In the genomic region with DNA sequence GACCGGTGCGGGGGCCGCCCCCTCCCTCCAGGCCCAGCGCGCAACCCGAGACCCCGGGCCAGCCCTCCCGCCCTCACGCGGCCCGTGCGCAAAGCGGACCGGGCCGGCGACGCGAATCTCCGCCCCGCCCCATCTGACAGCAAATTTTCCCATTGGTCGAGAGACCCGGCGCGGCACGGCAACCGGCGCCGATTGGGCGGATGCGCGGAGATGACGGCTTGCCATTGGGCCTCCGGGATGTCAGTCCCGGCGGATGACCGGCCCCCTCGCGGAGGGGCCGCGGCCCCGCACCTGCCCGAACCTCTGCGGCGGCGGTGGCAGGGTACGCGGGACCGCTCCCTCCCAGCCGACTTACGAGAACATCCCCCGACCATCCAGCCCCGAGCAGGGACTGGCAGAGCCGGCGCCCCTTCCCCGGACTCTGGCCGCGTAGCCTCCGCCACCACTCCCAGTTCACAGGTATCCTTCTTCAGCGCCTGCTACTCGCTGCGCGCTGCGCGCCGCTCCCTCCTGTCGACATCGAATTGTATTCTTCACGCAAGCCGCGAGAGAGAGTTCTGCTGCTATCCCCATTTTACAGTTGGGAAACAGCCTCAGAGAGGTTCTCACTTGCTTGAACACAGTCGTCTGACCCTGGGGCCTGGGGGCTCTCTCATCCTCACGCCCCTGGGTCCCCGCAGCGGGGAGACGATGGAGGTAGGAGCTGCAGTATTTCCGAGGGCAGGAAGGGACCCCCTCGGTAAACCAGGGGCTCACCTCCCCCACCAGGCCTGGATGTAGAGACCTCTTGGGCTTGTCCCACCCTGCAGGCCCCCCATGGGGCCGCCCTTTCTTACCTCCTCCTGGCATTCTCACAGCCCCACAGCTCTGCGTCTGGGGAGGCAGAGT, we compare ENCODE assay signal across 1 cellular context.
TF ChIP-seq lines count a peak whose summit lies in the region.

A gene with protein sequence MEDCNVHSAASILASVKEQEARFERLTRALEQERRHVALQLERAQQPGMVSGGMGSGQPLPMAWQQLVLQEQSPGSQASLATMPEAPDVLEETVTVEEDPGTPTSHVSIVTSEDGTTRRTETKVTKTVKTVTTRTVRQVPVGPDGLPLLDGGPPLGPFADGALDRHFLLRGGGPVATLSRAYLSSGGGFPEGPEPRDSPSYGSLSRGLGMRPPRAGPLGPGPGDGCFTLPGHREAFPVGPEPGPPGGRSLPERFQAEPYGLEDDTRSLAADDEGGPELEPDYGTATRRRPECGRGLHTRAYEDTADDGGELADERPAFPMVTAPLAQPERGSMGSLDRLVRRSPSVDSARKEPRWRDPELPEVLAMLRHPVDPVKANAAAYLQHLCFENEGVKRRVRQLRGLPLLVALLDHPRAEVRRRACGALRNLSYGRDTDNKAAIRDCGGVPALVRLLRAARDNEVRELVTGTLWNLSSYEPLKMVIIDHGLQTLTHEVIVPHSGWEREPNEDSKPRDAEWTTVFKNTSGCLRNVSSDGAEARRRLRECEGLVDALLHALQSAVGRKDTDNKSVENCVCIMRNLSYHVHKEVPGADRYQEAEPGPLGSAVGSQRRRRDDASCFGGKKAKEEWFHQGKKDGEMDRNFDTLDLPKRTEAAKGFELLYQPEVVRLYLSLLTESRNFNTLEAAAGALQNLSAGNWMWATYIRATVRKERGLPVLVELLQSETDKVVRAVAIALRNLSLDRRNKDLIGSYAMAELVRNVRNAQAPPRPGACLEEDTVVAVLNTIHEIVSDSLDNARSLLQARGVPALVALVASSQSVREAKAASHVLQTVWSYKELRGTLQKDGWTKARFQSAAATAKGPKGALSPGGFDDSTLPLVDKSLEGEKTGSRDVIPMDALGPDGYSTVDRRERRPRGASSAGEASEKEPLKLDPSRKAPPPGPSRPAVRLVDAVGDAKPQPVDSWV (minus strand): TSS at position 90 of the 888 bp plus-strand sequence. CDS start 26,029 bp downstream, outside the sequence.

TF ChIP-seq in HepG2, 621 proteins besides CTCF, POLR2A, EP300 and RAD21 (continued from another document and continues in another):
- TF ChIP-seq, protein P1, sequence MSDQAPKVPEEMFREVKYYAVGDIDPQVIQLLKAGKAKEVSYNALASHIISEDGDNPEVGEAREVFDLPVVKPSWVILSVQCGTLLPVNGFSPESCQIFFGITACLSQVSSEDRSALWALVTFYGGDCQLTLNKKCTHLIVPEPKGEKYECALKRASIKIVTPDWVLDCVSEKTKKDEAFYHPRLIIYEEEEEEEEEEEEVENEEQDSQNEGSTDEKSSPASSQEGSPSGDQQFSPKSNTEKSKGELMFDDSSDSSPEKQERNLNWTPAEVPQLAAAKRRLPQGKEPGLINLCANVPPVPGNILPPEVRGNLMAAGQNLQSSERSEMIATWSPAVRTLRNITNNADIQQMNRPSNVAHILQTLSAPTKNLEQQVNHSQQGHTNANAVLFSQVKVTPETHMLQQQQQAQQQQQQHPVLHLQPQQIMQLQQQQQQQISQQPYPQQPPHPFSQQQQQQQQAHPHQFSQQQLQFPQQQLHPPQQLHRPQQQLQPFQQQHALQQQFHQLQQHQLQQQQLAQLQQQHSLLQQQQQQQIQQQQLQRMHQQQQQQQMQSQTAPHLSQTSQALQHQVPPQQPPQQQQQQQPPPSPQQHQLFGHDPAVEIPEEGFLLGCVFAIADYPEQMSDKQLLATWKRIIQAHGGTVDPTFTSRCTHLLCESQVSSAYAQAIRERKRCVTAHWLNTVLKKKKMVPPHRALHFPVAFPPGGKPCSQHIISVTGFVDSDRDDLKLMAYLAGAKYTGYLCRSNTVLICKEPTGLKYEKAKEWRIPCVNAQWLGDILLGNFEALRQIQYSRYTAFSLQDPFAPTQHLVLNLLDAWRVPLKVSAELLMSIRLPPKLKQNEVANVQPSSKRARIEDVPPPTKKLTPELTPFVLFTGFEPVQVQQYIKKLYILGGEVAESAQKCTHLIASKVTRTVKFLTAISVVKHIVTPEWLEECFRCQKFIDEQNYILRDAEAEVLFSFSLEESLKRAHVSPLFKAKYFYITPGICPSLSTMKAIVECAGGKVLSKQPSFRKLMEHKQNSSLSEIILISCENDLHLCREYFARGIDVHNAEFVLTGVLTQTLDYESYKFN (CRISPR knock-in tag; conservative IDR thresholded peaks at IDR 0.05): no peak
- TF ChIP-seq ZFP90 (CRISPR knock-in tag; IDR thresholded peaks at IDR 0.05; ENCODE audit: borderline replicate concordance): 0 out of 2 replicates have a peak, but pooled peaks have one; percentile 72
- TF ChIP-seq YY1 (IDR thresholded peaks at IDR 0.05; ENCODE audit: insufficient read depth, insufficient replicate concordance, low read depth, low read length): peak; percentile 52
- TF ChIP-seq GFI1 (CRISPR knock-in tag; IDR thresholded peaks at IDR 0.05; ENCODE audit: borderline replicate concordance): no peak
- no peak for TF ChIP-seq KLF11 (CRISPR knock-in tag; IDR thresholded peaks at IDR 0.05)
- TF ChIP-seq MEF2D (CRISPR knock-in tag; IDR thresholded peaks at IDR 0.05): no peak
- TF ChIP-seq ZNF274 (CRISPR knock-in tag; IDR thresholded peaks at IDR 0.05): no peak
- no peak for TF ChIP-seq SMYD3 (CRISPR knock-in tag; IDR thresholded peaks at IDR 0.05)
- no peak for TF ChIP-seq ZIK1 (CRISPR knock-in tag; IDR thresholded peaks at IDR 0.05; ENCODE audit: borderline replicate concordance, low read depth)
- no peak for TF ChIP-seq MZF1 (CRISPR knock-in tag; IDR thresholded peaks at IDR 0.05; ENCODE audit: borderline replicate concordance)
- TF ChIP-seq ZNF468 (CRISPR knock-in tag; IDR thresholded peaks at IDR 0.05): peak; percentile 61; the same call in 1 of the 2 replicates
- TF ChIP-seq NFIC (IDR thresholded peaks at IDR 0.05; ENCODE audit: low read length): no peak
- no peak for TF ChIP-seq ZNF737 (CRISPR knock-in tag; IDR thresholded peaks at IDR 0.05; ENCODE audit: borderline replicate concordance)
- TF ChIP-seq ELF1 (CRISPR knock-in tag; IDR thresholded peaks at IDR 0.05): peak; percentile 12; the same call in 1 of the 2 replicates
- TF ChIP-seq, protein P2, sequence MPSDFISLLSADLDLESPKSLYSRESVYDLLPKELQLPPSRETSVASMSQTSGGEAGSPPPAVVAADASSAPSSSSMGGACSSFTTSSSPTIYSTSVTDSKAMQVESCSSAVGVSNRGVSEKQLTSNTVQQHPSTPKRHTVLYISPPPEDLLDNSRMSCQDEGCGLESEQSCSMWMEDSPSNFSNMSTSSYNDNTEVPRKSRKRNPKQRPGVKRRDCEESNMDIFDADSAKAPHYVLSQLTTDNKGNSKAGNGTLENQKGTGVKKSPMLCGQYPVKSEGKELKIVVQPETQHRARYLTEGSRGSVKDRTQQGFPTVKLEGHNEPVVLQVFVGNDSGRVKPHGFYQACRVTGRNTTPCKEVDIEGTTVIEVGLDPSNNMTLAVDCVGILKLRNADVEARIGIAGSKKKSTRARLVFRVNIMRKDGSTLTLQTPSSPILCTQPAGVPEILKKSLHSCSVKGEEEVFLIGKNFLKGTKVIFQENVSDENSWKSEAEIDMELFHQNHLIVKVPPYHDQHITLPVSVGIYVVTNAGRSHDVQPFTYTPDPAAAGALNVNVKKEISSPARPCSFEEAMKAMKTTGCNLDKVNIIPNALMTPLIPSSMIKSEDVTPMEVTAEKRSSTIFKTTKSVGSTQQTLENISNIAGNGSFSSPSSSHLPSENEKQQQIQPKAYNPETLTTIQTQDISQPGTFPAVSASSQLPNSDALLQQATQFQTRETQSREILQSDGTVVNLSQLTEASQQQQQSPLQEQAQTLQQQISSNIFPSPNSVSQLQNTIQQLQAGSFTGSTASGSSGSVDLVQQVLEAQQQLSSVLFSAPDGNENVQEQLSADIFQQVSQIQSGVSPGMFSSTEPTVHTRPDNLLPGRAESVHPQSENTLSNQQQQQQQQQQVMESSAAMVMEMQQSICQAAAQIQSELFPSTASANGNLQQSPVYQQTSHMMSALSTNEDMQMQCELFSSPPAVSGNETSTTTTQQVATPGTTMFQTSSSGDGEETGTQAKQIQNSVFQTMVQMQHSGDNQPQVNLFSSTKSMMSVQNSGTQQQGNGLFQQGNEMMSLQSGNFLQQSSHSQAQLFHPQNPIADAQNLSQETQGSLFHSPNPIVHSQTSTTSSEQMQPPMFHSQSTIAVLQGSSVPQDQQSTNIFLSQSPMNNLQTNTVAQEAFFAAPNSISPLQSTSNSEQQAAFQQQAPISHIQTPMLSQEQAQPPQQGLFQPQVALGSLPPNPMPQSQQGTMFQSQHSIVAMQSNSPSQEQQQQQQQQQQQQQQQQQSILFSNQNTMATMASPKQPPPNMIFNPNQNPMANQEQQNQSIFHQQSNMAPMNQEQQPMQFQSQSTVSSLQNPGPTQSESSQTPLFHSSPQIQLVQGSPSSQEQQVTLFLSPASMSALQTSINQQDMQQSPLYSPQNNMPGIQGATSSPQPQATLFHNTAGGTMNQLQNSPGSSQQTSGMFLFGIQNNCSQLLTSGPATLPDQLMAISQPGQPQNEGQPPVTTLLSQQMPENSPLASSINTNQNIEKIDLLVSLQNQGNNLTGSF (CRISPR knock-in tag; IDR thresholded peaks at IDR 0.05): no peak
- no peak for TF ChIP-seq GATAD1 (CRISPR knock-in tag; IDR thresholded peaks at IDR 0.05)
- no peak for TF ChIP-seq MXD4 (CRISPR knock-in tag; IDR thresholded peaks at IDR 0.05)
- TF ChIP-seq NR2F1 (CRISPR knock-in tag; IDR thresholded peaks at IDR 0.05): no peak
- no peak for TF ChIP-seq TGIF2 (CRISPR knock-in tag; IDR thresholded peaks at IDR 0.05)
- no peak for TF ChIP-seq CC2D1A (CRISPR knock-in tag; IDR thresholded peaks at IDR 0.05)
- TF ChIP-seq, protein P3, sequence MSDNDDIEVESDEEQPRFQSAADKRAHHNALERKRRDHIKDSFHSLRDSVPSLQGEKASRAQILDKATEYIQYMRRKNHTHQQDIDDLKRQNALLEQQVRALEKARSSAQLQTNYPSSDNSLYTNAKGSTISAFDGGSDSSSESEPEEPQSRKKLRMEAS (IDR thresholded peaks at IDR 0.05): peak; percentile 57; the same call in 1 of the 2 replicates
- 0 out of 2 replicates have a peak, but pooled peaks have one; percentile 44 for TF ChIP-seq MAZ (IDR thresholded peaks at IDR 0.05; ENCODE audit: borderline replicate concordance, low read depth, low read length)
- TF ChIP-seq MAZ (CRISPR knock-in tag; IDR thresholded peaks at IDR 0.05; ENCODE audit: low read depth): peak; percentile 83; the same call in 1 of the 2 replicates
- no peak for TF ChIP-seq PHF5A (CRISPR knock-in tag; IDR thresholded peaks at IDR 0.05; ENCODE audit: low read depth, unreplicated experiment)
- TF ChIP-seq KAT2B (IDR thresholded peaks at IDR 0.05; ENCODE audit: borderline replicate concordance, low read depth, low read length): no peak
- TF ChIP-seq STAT5B (CRISPR knock-in tag; IDR thresholded peaks at IDR 0.05): no peak
- no peak for TF ChIP-seq NCOA1 (CRISPR knock-in tag; IDR thresholded peaks at IDR 0.05)
- TF ChIP-seq AGO2 (optimal IDR thresholded peaks at IDR 0.05; ENCODE audit: low read depth, low read length): no peak
- TF ChIP-seq GABPB1 (CRISPR knock-in tag; IDR thresholded peaks at IDR 0.05): peak; percentile 53; the same call in 1 of the 2 replicates
- TF ChIP-seq, protein P4, sequence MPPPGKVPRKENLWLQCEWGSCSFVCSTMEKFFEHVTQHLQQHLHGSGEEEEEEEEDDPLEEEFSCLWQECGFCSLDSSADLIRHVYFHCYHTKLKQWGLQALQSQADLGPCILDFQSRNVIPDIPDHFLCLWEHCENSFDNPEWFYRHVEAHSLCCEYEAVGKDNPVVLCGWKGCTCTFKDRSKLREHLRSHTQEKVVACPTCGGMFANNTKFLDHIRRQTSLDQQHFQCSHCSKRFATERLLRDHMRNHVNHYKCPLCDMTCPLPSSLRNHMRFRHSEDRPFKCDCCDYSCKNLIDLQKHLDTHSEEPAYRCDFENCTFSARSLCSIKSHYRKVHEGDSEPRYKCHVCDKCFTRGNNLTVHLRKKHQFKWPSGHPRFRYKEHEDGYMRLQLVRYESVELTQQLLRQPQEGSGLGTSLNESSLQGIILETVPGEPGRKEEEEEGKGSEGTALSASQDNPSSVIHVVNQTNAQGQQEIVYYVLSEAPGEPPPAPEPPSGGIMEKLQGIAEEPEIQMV (CRISPR knock-in tag; IDR thresholded peaks at IDR 0.05; ENCODE audit: low read depth): peak; percentile 87
- TF ChIP-seq FOXK2 (IDR thresholded peaks at IDR 0.05): no peak
- TF ChIP-seq, protein P5, sequence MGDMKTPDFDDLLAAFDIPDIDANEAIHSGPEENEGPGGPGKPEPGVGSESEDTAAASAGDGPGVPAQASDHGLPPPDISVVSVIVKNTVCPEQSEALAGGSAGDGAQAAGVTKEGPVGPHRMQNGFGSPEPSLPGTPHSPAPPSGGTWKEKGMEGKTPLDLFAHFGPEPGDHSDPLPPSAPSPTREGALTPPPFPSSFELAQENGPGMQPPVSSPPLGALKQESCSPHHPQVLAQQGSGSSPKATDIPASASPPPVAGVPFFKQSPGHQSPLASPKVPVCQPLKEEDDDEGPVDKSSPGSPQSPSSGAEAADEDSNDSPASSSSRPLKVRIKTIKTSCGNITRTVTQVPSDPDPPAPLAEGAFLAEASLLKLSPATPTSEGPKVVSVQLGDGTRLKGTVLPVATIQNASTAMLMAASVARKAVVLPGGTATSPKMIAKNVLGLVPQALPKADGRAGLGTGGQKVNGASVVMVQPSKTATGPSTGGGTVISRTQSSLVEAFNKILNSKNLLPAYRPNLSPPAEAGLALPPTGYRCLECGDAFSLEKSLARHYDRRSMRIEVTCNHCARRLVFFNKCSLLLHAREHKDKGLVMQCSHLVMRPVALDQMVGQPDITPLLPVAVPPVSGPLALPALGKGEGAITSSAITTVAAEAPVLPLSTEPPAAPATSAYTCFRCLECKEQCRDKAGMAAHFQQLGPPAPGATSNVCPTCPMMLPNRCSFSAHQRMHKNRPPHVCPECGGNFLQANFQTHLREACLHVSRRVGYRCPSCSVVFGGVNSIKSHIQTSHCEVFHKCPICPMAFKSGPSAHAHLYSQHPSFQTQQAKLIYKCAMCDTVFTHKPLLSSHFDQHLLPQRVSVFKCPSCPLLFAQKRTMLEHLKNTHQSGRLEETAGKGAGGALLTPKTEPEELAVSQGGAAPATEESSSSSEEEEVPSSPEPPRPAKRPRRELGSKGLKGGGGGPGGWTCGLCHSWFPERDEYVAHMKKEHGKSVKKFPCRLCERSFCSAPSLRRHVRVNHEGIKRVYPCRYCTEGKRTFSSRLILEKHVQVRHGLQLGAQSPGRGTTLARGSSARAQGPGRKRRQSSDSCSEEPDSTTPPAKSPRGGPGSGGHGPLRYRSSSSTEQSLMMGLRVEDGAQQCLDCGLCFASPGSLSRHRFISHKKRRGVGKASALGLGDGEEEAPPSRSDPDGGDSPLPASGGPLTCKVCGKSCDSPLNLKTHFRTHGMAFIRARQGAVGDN (CRISPR knock-in tag; IDR thresholded peaks at IDR 0.05): peak; percentile 62
- TF ChIP-seq MED1 (CRISPR knock-in tag; IDR thresholded peaks at IDR 0.05): no peak
- no peak for TF ChIP-seq ZSCAN9 (CRISPR knock-in tag; IDR thresholded peaks at IDR 0.05; ENCODE audit: borderline replicate concordance)
- TF ChIP-seq ETV5 (CRISPR knock-in tag; IDR thresholded peaks at IDR 0.05; ENCODE audit: borderline replicate concordance): no peak
- TF ChIP-seq, protein P6, sequence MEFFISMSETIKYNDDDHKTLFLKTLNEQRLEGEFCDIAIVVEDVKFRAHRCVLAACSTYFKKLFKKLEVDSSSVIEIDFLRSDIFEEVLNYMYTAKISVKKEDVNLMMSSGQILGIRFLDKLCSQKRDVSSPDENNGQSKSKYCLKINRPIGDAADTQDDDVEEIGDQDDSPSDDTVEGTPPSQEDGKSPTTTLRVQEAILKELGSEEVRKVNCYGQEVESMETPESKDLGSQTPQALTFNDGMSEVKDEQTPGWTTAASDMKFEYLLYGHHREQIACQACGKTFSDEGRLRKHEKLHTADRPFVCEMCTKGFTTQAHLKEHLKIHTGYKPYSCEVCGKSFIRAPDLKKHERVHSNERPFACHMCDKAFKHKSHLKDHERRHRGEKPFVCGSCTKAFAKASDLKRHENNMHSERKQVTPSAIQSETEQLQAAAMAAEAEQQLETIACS (CRISPR knock-in tag; IDR thresholded peaks at IDR 0.05): no peak
- 0 out of 2 replicates have a peak, but pooled peaks have one; percentile 36 for TF ChIP-seq ZNF563 (CRISPR knock-in tag; IDR thresholded peaks at IDR 0.05)
- TF ChIP-seq PRPF4 (IDR thresholded peaks at IDR 0.05; ENCODE audit: low read depth, low read length, poor library complexity, severe bottlenecking): no peak
- TF ChIP-seq ATAD3A (CRISPR knock-in tag; IDR thresholded peaks at IDR 0.05): no peak
- TF ChIP-seq ZNF333 (CRISPR knock-in tag; IDR thresholded peaks at IDR 0.05; ENCODE audit: borderline replicate concordance): no peak
- no peak for TF ChIP-seq ERF (CRISPR knock-in tag; IDR thresholded peaks at IDR 0.05)
